9 cellular contexts compared by ENCODE assay signal in genomic region chr19:17026041-17026658, GRCh38. TPM values are rescaled to one million over a fixed set of nuclear protein-coding genes. Genes with fewer than 3 reads are reported as not detected.
DNase-seq lines count a peak whose midpoint lies in the region; ATAC-seq and TF ChIP-seq lines count a peak whose summit lies in the region.
"Had no signal": no experiment of that assay in that cellular context is flagged by ENCODE, and none has a peak within 500 bp of the region (broad histone marks: within the 10 kb centered on the region; RNA-seq: fewer than 3 reads in every experiment).

No MANE protein-coding gene starts in this region.

- peaks cover 20% of the 10 kb centered on the region for H3K9me3 Mint-ChIP-seq in activated T-cell treated with anti-CD3 and anti-CD28 coated beads, Interleukin-2, amount 50 U/mL, for 24 hours

- no peak for TF ChIP-seq CTCF in astrocyte of the cerebellum (IDR thresholded peaks at IDR 0.05; ENCODE audit: low read depth, low read length, missing control alignments)
- no peak for TF ChIP-seq CTCF in right lobe of liver (IDR thresholded peaks at IDR 0.05)

- peaks cover 64% of the 10 kb centered on the region for H3K27me3 Mint-ChIP-seq in activated T-cell treated with anti-CD3 and anti-CD28 coated beads, Interleukin-2, amount 50 U/mL, for 24 hours

- in situ Hi-C loops in astrocyte of the cerebellum (cut with HindIII; ENCODE audit: low sequenced_read_pairs) = no loop called here

- no peak for DNase-seq in activated T-cell treated with anti-CD3 and anti-CD28 coated beads, Interleukin-2, amount 50 U/mL, for 24 hours
- DNase-seq in activated T-cell treated with anti-CD3 and anti-CD28 coated beads, Interleukin-2, amount 50 U/mL, for 1 hour = no peak
- DNase-seq in astrocyte of the cerebellum (ENCODE audit: low read depth) = no peak
- DNase-seq in right lobe of liver = no peak
- DNase-seq in NCI-H345 treated with DMSO at 0.1 percent for 48 hours (lab: John Stamatoyannopoulos, UW; ENCODE audit: unreplicated experiment) = no peak
- no peak for DNase-seq in NK-92 treated with Interleukin-12 subunit alpha and Interleukin-12 subunit beta, amount 100 ng/mL, for 24 hours (lab: John Stamatoyannopoulos, UW)

- H3K4me3 ChIP-seq in astrocyte of the cerebellum (ENCODE audit: low read depth, low read length) (peak overlapping the region; percentile 7), right lobe of liver (peak overlapping the region in 1 of 3 donors; percentile 19), thymus (ENCODE audit: low read length) (peak overlapping the region; percentile 23)

- H3K27ac ChIP-seq in right lobe of liver (no peak overlapping the region), thymus (ENCODE audit: low read depth) (no peak overlapping the region)
- H3K27ac ChIP-seq: HL-60 had no signal

- H3K27me3 ChIP-seq in right lobe of liver = no peaks in the 10 kb centered on the region
- peaks cover 28% of the 10 kb centered on the region for H3K27me3 ChIP-seq in thymus (ENCODE audit: control insufficient read depth, insufficient read depth)

- no peaks in the 10 kb centered on the region for H3K36me3 Mint-ChIP-seq in activated T-cell treated with anti-CD3 and anti-CD28 coated beads, Interleukin-2, amount 50 U/mL, for 24 hours (ENCODE audit: low read depth)

- H3K4me1 ChIP-seq in right lobe of liver = no peaks in the 10 kb centered on the region
- H3K4me1 ChIP-seq in thymus (ENCODE audit: control insufficient read depth, insufficient read depth, low read length) = no peaks in the 10 kb centered on the region

- H3K4me1 Mint-ChIP-seq in activated T-cell treated with anti-CD3 and anti-CD28 coated beads, Interleukin-2, amount 50 U/mL, for 24 hours (ENCODE audit: low read depth) = peaks cover 6% of the 10 kb centered on the region

- no peak for TF ChIP-seq POLR2A in right lobe of liver (IDR thresholded peaks at IDR 0.05)

- H3K27ac Mint-ChIP-seq in activated T-cell treated with anti-CD3 and anti-CD28 coated beads, Interleukin-2, amount 50 U/mL, for 24 hours = no peak overlapping the region

- peak in 3 of 4 donors; percentile 5 to 50 (median 24) for ATAC-seq in right lobe of liver
- no peak for ATAC-seq in HG03442 (IDR thresholded peaks at IDR 0.05; ENCODE audit: unreplicated experiment)

- H3K4me3 Mint-ChIP-seq in activated T-cell treated with anti-CD3 and anti-CD28 coated beads, Interleukin-2, amount 50 U/mL, for 24 hours = peak overlapping the region; percentile 23

- intact Hi-C loops in right lobe of liver (cut with DNase I) = no loop called here

- H3K36me3 ChIP-seq in right lobe of liver (no peaks in the 10 kb centered on the region), thymus (ENCODE audit: control insufficient read depth, insufficient read depth) (no peaks in the 10 kb centered on the region)

- H3K9me3 ChIP-seq in right lobe of liver (no peaks in the 10 kb centered on the region), thymus (ENCODE audit: control insufficient read depth) (no peaks in the 10 kb centered on the region)

- 3% methylated on average over 10 of the region's 38 CpGs for WGBS in right lobe of liver (ENCODE audit: insufficient coverage, low coverage, low lambda C conversion rate, missing lambda C conversion rate)
- WGBS in thymus = 1% methylated on average over 38 of the region's 38 CpGs

RNA-seq across cellular contexts. Expression of gene CPAMD8, which starts 0.5 kb away (rescaled TPM):
- total RNA-seq in right lobe of liver = 1 to 10 TPM in 4 of 6 experiments, under 1 TPM in 2; 0.90 to 1.8 (median 1.2) TPM
- 17.3 TPM for polyA plus RNA-seq in thymus

RNA-seq across cellular contexts. Expression of gene HAUS8, which starts 49.1 kb away (rescaled TPM):
- 1 to 10 TPM; 3.7 to 8.5 (median 5.8) TPM for total RNA-seq in right lobe of liver
- 19.5 TPM for polyA plus RNA-seq in thymus

RNA-seq across cellular contexts. Expression of gene MYO9B, which starts 49.4 kb away (rescaled TPM):
- 10 to 100 TPM; 25.4 to 38.7 (median 36.0) TPM for total RNA-seq in right lobe of liver
- 103 TPM for polyA plus RNA-seq in thymus
